Comparison of ENCODE assay signal across 12 cellular contexts in the genomic region with DNA sequence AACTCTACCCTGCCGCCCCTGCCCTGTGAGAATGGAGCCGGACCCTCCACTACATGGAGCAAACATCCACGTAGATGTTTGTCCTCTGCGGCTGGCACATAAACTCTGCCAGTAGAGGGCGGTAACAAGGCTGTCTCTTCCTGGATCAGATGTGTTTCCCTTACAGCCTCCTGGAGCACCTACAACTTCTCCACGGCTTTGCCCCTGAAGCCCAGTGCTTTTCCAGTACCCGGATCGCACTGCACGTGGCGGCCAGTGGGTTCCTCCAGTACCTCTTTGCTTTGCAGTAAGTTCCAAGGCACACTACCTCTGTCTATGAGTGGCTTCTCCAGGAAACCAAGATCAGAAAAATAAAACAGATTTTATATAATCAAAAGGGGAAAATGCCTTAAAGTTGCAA.
DNase-seq lines count a peak whose midpoint lies in the region; ATAC-seq and TF ChIP-seq lines count a peak whose summit lies in the region.
"Had no signal": no experiment of that assay in that cellular context is flagged by ENCODE, and none has a peak within 500 bp of the region (broad histone marks: within the 10 kb centered on the region; RNA-seq: fewer than 3 reads in every experiment).

No MANE protein-coding gene starts in this region.

- H3K4me1 ChIP-seq in MM.1S (ENCODE audit: low read length) = no peaks in the 10 kb centered on the region

- no peak overlapping the region for H2AFZ ChIP-seq in MM.1S (ENCODE audit: low read length)

- no peaks in the 10 kb centered on the region for H3K79me2 ChIP-seq in MM.1S (ENCODE audit: low read length)

- H4K20me1 ChIP-seq in MM.1S (ENCODE audit: insufficient read depth, low read length) = no peaks in the 10 kb centered on the region

- H3K27ac ChIP-seq in MM.1S (ENCODE audit: low read length) (no peak overlapping the region), brain microvascular endothelial cell (peak overlapping the region; percentile 43)
- H3K27ac ChIP-seq: neutrophil had no signal

- no peaks in the 10 kb centered on the region for H3F3A ChIP-seq in MM.1S (ENCODE audit: insufficient read depth, low read length)

- H3K9me3 ChIP-seq in MM.1S (replicated peaks; ENCODE audit: insufficient read depth, low read length) = no peaks in the 10 kb centered on the region
- H3K9me3 ChIP-seq: neutrophil had no signal

- no peak overlapping the region for H3K9ac ChIP-seq in MM.1S (ENCODE audit: low read length)

- ATAC-seq in activated CD4-positive, alpha-beta T cell treated with anti-CD3 and anti-CD28 coated beads for 36 hours = no peak
- ATAC-seq: activated T-cell treated with anti-CD3 and anti-CD28 coated beads, Interleukin-2, amount 50 U/mL, for 72 hours had no signal

- peaks cover 14% of the 10 kb centered on the region for H3K9me3 Mint-ChIP-seq in activated CD4-positive, alpha-beta T cell treated with anti-CD3 and anti-CD28 coated beads for 36 hours (ENCODE audit: low read depth)
- H3K9me3 Mint-ChIP-seq: stimulated activated naive B cell treated with anti-CD40 and anti-IgM and Interleukin-4, amounts not matched to agents 10 μg/mL and 1 μg/mL and 100 μg/mL, for 72 hours had no signal

- H3K27me3 Mint-ChIP-seq in activated CD4-positive, alpha-beta T cell treated with anti-CD3 and anti-CD28 coated beads for 36 hours = no peaks in the 10 kb centered on the region
- H3K27me3 Mint-ChIP-seq: stimulated activated naive B cell treated with anti-CD40 and anti-IgM and Interleukin-4, amounts not matched to agents 10 μg/mL and 1 μg/mL and 100 μg/mL, for 72 hours had no signal

- H3K9me2 ChIP-seq in MM.1S (replicated peaks; ENCODE audit: insufficient read depth, low read length) = no peaks in the 10 kb centered on the region

- H3K4me1 Mint-ChIP-seq in activated CD4-positive, alpha-beta T cell treated with anti-CD3 and anti-CD28 coated beads for 36 hours = no peaks in the 10 kb centered on the region

- in situ Hi-C loops in brain microvascular endothelial cell (cut with HindIII; ENCODE audit: low pct_ligation_motif_present, low sequenced_read_pairs) = no loop called here

- H3K36me3 ChIP-seq in MM.1S (replicated peaks; ENCODE audit: insufficient read depth, low read length) (no peaks in the 10 kb centered on the region), brain microvascular endothelial cell (replicated peaks) (no peaks in the 10 kb centered on the region)
- H3K36me3 ChIP-seq: neutrophil had no signal

- CTCF ChIA-PET in activated CD4-positive, alpha-beta T cell treated with anti-CD3 and anti-CD28 coated beads for 36 hours (lab: Charles Lee) = interaction anchor here (0.6 kb wide), 1 partner anchor 50 kb away, joined by 3 read pairs; no protein-coding TSS in a partner anchor

- intact Hi-C loops in activated CD4-positive, alpha-beta T cell treated with anti-CD3 and anti-CD28 coated beads for 36 hours (cut with DNase I, micrococcal nuclease) = no loop called here

- H3K4me3 Mint-ChIP-seq in activated CD4-positive, alpha-beta T cell treated with anti-CD3 and anti-CD28 coated beads for 36 hours = no peak overlapping the region
- H3K4me3 Mint-ChIP-seq: activated T-cell treated with anti-CD3 and anti-CD28 coated beads, Interleukin-2, amount 50 U/mL, for 72 hours; stimulated activated naive B cell treated with anti-CD40 and anti-IgM and Interleukin-4, amounts not matched to agents 10 μg/mL and 1 μg/mL and 100 μg/mL, for 72 hours had no signal

- POLR2A ChIA-PET in activated CD4-positive, alpha-beta T cell treated with anti-CD3 and anti-CD28 coated beads for 36 hours (lab: Charles Lee) = no interaction called here

- no peak overlapping the region for H3K4me2 ChIP-seq in MM.1S (ENCODE audit: low read depth, low read length)

- peak; percentile 22 for TF ChIP-seq CTCF in MM.1S (IDR thresholded peaks at IDR 0.05; ENCODE audit: low read length)
- peak; percentile 44 for TF ChIP-seq CTCF in brain microvascular endothelial cell (IDR thresholded peaks at IDR 0.05; ENCODE audit: low read depth, low read length, missing control alignments)

- H3K27ac Mint-ChIP-seq in activated CD4-positive, alpha-beta T cell treated with anti-CD3 and anti-CD28 coated beads for 36 hours = no peak overlapping the region
- H3K27ac Mint-ChIP-seq: activated T-cell treated with anti-CD3 and anti-CD28 coated beads, Interleukin-2, amount 50 U/mL, for 72 hours; stimulated activated naive B cell treated with anti-CD40 and anti-IgM and Interleukin-4, amounts not matched to agents 10 μg/mL and 1 μg/mL and 100 μg/mL, for 72 hours had no signal

- DNase-seq in activated CD4-positive, alpha-beta T cell treated with anti-CD3 and anti-CD28 coated beads for 36 hours = peak; percentile 24
- DNase-seq in activated CD4-positive, alpha-beta T cell treated with anti-CD3 and anti-CD28 coated beads for 1 hour = no peak
- no peak for DNase-seq in MM.1S
- DNase-seq in brain microvascular endothelial cell = peak; percentile 13
- peak; percentile 24 for DNase-seq in stimulated activated CD8-positive, alpha-beta memory T cell treated with anti-CD3 and anti-CD28 coated beads, Interleukin-4, amount 100 ng/mL, for 48 hours
- no peak for DNase-seq in NCI-H510A treated with DMSO at 0.1 percent for 48 hours (lab: John Stamatoyannopoulos, UW)
- no peak for DNase-seq in OCI-M2 (lab: John Stamatoyannopoulos, UW; ENCODE audit: unreplicated experiment)
- DNase-seq in ecto neural progenitor cell (ENCODE audit: low spot score) = no peak
- DNase-seq: NCI-H1417 treated with DMSO at 0.1 percent for 48 hours; stimulated activated naive B cell treated with anti-CD40 and anti-IgM and Interleukin-4, amounts not matched to agents 10 μg/mL and 1 μg/mL and 100 μg/mL, for 72 hours had no signal

- H3K4me3 ChIP-seq in MM.1S (ENCODE audit: low read length) = no peak overlapping the region
- H3K4me3 ChIP-seq in brain microvascular endothelial cell (ENCODE audit: low read depth, low read length) = no peak overlapping the region

- H3K27me3 ChIP-seq in MM.1S (replicated peaks; ENCODE audit: insufficient read depth, low read length) (no peaks in the 10 kb centered on the region), brain microvascular endothelial cell (replicated peaks) (no peaks in the 10 kb centered on the region)
- H3K27me3 ChIP-seq: neutrophil had no signal

- H3K36me3 Mint-ChIP-seq in activated CD4-positive, alpha-beta T cell treated with anti-CD3 and anti-CD28 coated beads for 36 hours (ENCODE audit: low read depth) = no peaks in the 10 kb centered on the region
- H3K36me3 Mint-ChIP-seq: stimulated activated naive B cell treated with anti-CD40 and anti-IgM and Interleukin-4, amounts not matched to agents 10 μg/mL and 1 μg/mL and 100 μg/mL, for 72 hours had no signal

Comparison
In these comparisons a context has a peak if more than half of its experiments do, and no peak if none do; other contexts are left out.
1. DNase-seq: peak in activated CD4-positive, alpha-beta T cell treated with anti-CD3 and anti-CD28 coated beads for 36 hours (single experiment), brain microvascular endothelial cell (single experiment) and stimulated activated CD8-positive, alpha-beta memory T cell treated with anti-CD3 and anti-CD28 coated beads, Interleukin-4, amount 100 ng/mL, for 48 hours (single experiment); none in activated CD4-positive, alpha-beta T cell treated with anti-CD3 and anti-CD28 coated beads for 1 hour (single experiment), MM.1S (single experiment), NCI-H510A treated with DMSO at 0.1 percent for 48 hours (single experiment), OCI-M2 (single experiment) and ecto neural progenitor cell (single experiment).